Comparison of ENCODE assay signal across 18 cellular contexts in genomic region chr4:69323284-69323683, GRCh38. TPM values are rescaled to one million over a fixed set of nuclear protein-coding genes. Genes with fewer than 3 reads are reported as not detected.
A peak's percentile ranks its signal among the peaks of the same experiment; 100 is the strongest.
DNase-seq lines count a peak whose midpoint lies in the region; ATAC-seq and TF ChIP-seq lines count a peak whose summit lies in the region.
"Had no signal": no experiment of that assay in that cellular context is flagged by ENCODE, and none has a peak within 500 bp of the region (broad histone marks: within the 10 kb centered on the region; RNA-seq: fewer than 3 reads in every experiment).

No MANE protein-coding gene starts in this region.

- H3K9me3 Mint-ChIP-seq in WTC11, result no peaks in the 10 kb centered on the region
- H3K9me3 Mint-ChIP-seq: CD14-positive monocyte had no signal

- H3K27me3 ChIP-seq in BE2C, result no peaks in the 10 kb centered on the region
- H3K27me3 ChIP-seq in GM23248 (replicated peaks; ENCODE audit: insufficient read depth), result no peaks in the 10 kb centered on the region

- no peak overlapping the region for H3K4me3 Mint-ChIP-seq in WTC11
- H3K4me3 Mint-ChIP-seq: CD14-positive monocyte had no signal

- no peaks in the 10 kb centered on the region for H4K20me1 ChIP-seq in GM23248 (ENCODE audit: insufficient read depth)

- WGBS in GM23248 (ENCODE audit: low coverage in 1 of 2, low lambda C conversion rate in 2 of 2, missing lambda C conversion rate in 2 of 2), 2 experiments, result 4 to 5% methylated on average over 2 of the region's 2 CpGs

- no peaks in the 10 kb centered on the region for H3K9me3 ChIP-seq in BE2C
- H3K9me3 ChIP-seq in GM23248 (ENCODE audit: low read depth), result no peaks in the 10 kb centered on the region

- POLR2A ChIA-PET in WTC11 (lab: Charles Lee), result no interaction called here

- H3K79me2 ChIP-seq in GM23248 (ENCODE audit: insufficient read depth), result no peaks in the 10 kb centered on the region

- H3K9ac ChIP-seq in GM23248, result no peak overlapping the region

- H3K4me2 ChIP-seq in GM23248 (ENCODE audit: unreplicated experiment), result no peak overlapping the region

- H3K4me3 ChIP-seq in BE2C (ENCODE audit: low read depth, low read length), result no peak overlapping the region
- H3K4me3 ChIP-seq in GM23248, result no peak overlapping the region

- no peaks in the 10 kb centered on the region for H3K9me2 ChIP-seq in GM23248 (ENCODE audit: insufficient read depth)

- TF ChIP-seq CTCF in BE2C (IDR thresholded peaks at IDR 0.05; ENCODE audit: low read depth, low read length) (0 out of 2 replicates have a peak, but pooled peaks have one; percentile 3), WTC11 (IDR thresholded peaks at IDR 0.05) (no peak)

- H3K27me3 Mint-ChIP-seq in WTC11 (ENCODE audit: low read depth), result no peaks in the 10 kb centered on the region

- no peak overlapping the region for H2AFZ ChIP-seq in GM23248

- ATAC-seq in WTC11, result peak; percentile 67
- ATAC-seq in left lobe of liver, result peak; percentile 47
- ATAC-seq in GM21723 (IDR thresholded peaks at IDR 0.05; ENCODE audit: unreplicated experiment), result no peak
- ATAC-seq: Panc1, Right ventricle myocardium inferior had no signal

- no peak overlapping the region for H3K27ac Mint-ChIP-seq in WTC11
- H3K27ac Mint-ChIP-seq: CD14-positive monocyte had no signal

- H3K36me3 Mint-ChIP-seq in WTC11, result no peaks in the 10 kb centered on the region
- H3K36me3 Mint-ChIP-seq: CD14-positive monocyte had no signal

- no peaks in the 10 kb centered on the region for H3K4me1 ChIP-seq in BE2C
- H3K4me1 ChIP-seq in GM23248 (ENCODE audit: insufficient read depth), result peaks cover 12% of the 10 kb centered on the region; the same call in 1 of the 2 replicates

- H3K4me1 Mint-ChIP-seq in WTC11, result peaks cover 4% of the 10 kb centered on the region; the same call in 1 of the 2 replicates
- H3K4me1 Mint-ChIP-seq: CD14-positive monocyte had no signal

- DNase-seq in BE2C (no peak), GM23248 (peak; percentile 4), WTC11 (ENCODE audit: low spot score) (no peak), left lobe of liver (ENCODE audit: low spot score) (no peak), cortex of kidney (lab: John Stamatoyannopoulos, UW) (no peak), superior temporal gyrus (ENCODE audit: extremely low spot score) (no peak), NCI-H1417 (lab: John Stamatoyannopoulos, UW) (no peak)
- DNase-seq: COR-L47, H7, Karpas-422, NCI-H1105 treated with DMSO at 0.1 percent for 48 hours, NCI-H2029, NCI-H524 treated with DMSO at 0.1 percent for 48 hours had no signal

- H3K36me3 ChIP-seq in BE2C (no peaks in the 10 kb centered on the region), GM23248 (ENCODE audit: low read depth) (no peaks in the 10 kb centered on the region)

- H3F3A ChIP-seq in GM23248 (ENCODE audit: insufficient read depth), result no peaks in the 10 kb centered on the region

- in situ Hi-C loops in GM23248 (cut with MboI), result no loop called here

- H3K27ac ChIP-seq in GM23248, result no peak overlapping the region

- CTCF ChIA-PET in WTC11 (lab: Charles Lee), result no interaction called here

TF ChIP-seq in WTC11, 78 proteins besides CTCF, POLR2A, EP300 and RAD21:
- TF ChIP-seq NR3C1 (CRISPR knock-in tag; conservative IDR thresholded peaks at IDR 0.05; ENCODE audit: low read depth) (no peak), CREM (CRISPR knock-in tag; IDR thresholded peaks at IDR 0.05) (no peak)

RNA-seq across cellular contexts. Expression of gene UGT2B28, which starts 43.0 kb away (rescaled TPM):
- polyA plus RNA-seq in BE2C (2012; ENCODE audit: insufficient read depth, insufficient read length, low read depth), result not detected
- not detected in 2 replicates for total RNA-seq in GM23248 (2014; rRNA removed; shearing (Covaris generic))
- not detected in 2 replicates for polyA plus RNA-seq in GM23248 (2016; fragmentation: Nextera tagmentation; extraction: Ambion mirVana)
- total RNA-seq in WTC11 (2021) (not detected in 3 replicates), left lobe of liver (not detected)
- total RNA-seq: G401, H7, Right ventricle myocardium inferior had no signal
- polyA plus RNA-seq: CD14-positive monocyte had no signal
